ENCODE assay signal across 35 cellular contexts in genomic region chr14:43247877-43248276, GRCh38.
"Had no signal": no experiment of that assay in that cellular context is flagged by ENCODE, and none has a peak within 500 bp of the region (broad histone marks: within the 10 kb centered on the region; RNA-seq: fewer than 3 reads in every experiment).

No MANE protein-coding gene starts in this region.

- H3K36me3 ChIP-seq: MG63 had no signal

- H3K27me3 ChIP-seq: MG63 had no signal

- DNase-seq: Karpas-422, Kasumi-1, MG63, MM.1S, MV-4-11, NCI-H1048, NCI-H1092, NCI-H1092 treated with DMSO at 0.1 percent for 48 hours, NCI-H1105, NCI-H1105 treated with DMSO at 0.1 percent for 48 hours, NCI-H1417, NCI-H1417 treated with DMSO at 0.1 percent for 48 hours, NCI-H1436, NCI-H1436 treated with DMSO at 0.1 percent for 48 hours, NCI-H146, NCI-H1694, NCI-H1694 treated with DMSO at 0.1 percent for 48 hours, NCI-H187, NCI-H187 treated with DMSO at 0.1 percent for 48 hours, NCI-H1930, NCI-H2029, NCI-H2029 treated with DMSO at 0.1 percent for 48 hours, NCI-H2081, NCI-H2081 treated with DMSO at 0.1 percent for 48 hours, NCI-H2107, NCI-H2171, NCI-H2171 treated with DMSO at 0.1 percent for 48 hours, NCI-H2227 treated with DMSO at 0.1 percent for 48 hours, NCI-H226, NCI-H345, NCI-H446, NCI-H446 treated with DMSO at 0.1 percent for 48 hours, NCI-H510A, NCI-H510A treated with DMSO at 0.1 percent for 48 hours, NCI-H524 had no signal

- H3K4me3 ChIP-seq: MG63 had no signal

- H3K9me3 ChIP-seq: MG63 had no signal
